ENCODE assay signal across 14 cellular contexts in the genomic region with DNA sequence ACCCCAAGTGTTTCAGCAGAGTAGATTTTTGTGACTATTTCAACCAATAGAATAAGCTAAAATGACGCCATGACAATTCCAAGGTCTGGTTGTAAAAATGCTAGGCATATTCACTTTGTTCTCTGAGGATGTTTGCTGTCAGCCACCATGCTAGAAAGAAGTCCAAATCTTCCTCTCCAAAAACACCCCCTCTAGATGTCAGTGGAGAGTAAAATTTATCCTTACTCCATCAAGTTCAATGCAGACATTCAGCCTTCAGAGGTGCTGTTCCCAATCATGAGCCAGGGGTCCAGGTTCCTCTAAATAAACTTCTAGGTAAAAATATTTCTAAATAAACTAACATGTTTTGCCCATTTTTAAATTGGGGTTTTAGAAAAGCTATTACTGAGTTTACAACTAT.
DNase-seq lines count a peak whose midpoint lies in the region; FAIRE-seq and TF ChIP-seq lines count a peak whose summit lies in the region.
"Had no signal": no experiment of that assay in that cellular context is flagged by ENCODE, and none has a peak within 500 bp of the region (broad histone marks: within the 10 kb centered on the region; RNA-seq: fewer than 3 reads in every experiment).

No MANE protein-coding gene starts in this region.

- H3K4me3 ChIP-seq in breast epithelium = no peak overlapping the region
- H3K4me3 ChIP-seq in OCI-LY3 (ENCODE audit: low read length) = no peak overlapping the region
- no peak overlapping the region for H3K4me3 ChIP-seq in endothelial cell of umbilical vein (replicated peaks in 1 of 3; ENCODE audit: insufficient read depth in 1 of 3, low read depth in 1 of 3, low read length in 3 of 3)
- no peak overlapping the region for H3K4me3 ChIP-seq in vagina
- H3K4me3 ChIP-seq: tibial artery had no signal

- H3K4me2 ChIP-seq in OCI-LY3 (ENCODE audit: low read length) (no peak overlapping the region), endothelial cell of umbilical vein (ENCODE audit: insufficient read depth, low read length) (no peak overlapping the region)

- no peaks in the 10 kb centered on the region for H3K4me1 Mint-ChIP-seq in MCF 10A (ENCODE audit: insufficient read depth, unreplicated experiment)

- FAIRE-seq in endothelial cell of umbilical vein (lab: Jason Lieb, UNC) = no peak

- H3K79me2 ChIP-seq in OCI-LY3 (ENCODE audit: low read length) (no peaks in the 10 kb centered on the region), endothelial cell of umbilical vein (ENCODE audit: control insufficient read depth, insufficient read depth, low read length) (no peaks in the 10 kb centered on the region)

- no peak overlapping the region for H3K27ac Mint-ChIP-seq in MCF 10A (ENCODE audit: low read depth, unreplicated experiment)
- H3K27ac Mint-ChIP-seq: activated naive CD4-positive, alpha-beta T cell treated with anti-CD3 and anti-CD28 coated beads, Interleukin-2, amount 50 U/mL, for 72 hours had no signal

- H2AFZ ChIP-seq in OCI-LY3 (ENCODE audit: low read depth, low read length) (no peak overlapping the region), endothelial cell of umbilical vein (ENCODE audit: low read depth, low read length) (no peak overlapping the region)

- intact Hi-C loops in MCF 10A (cut with micrococcal nuclease) = loop anchor here (5.0 to 10.0 kb wide), 2 partner anchors 200 to 343 kb away; no protein-coding TSS in a partner anchor
- intact Hi-C loops in breast epithelium (cut with DNase I; ENCODE audit: low total_unique reads) = no loop called here
- intact Hi-C loops in endothelial cell of umbilical vein (cut with micrococcal nuclease) = loop anchor here (10.0 kb wide), 1 partner anchor 203 kb away; no protein-coding TSS in a partner anchor
- intact Hi-C loops in vagina (cut with DNase I) = no loop called here

- POLR2A ChIA-PET in MCF 10A (lab: Yijun Ruan, JAX) (no interaction called here), endothelial cell of umbilical vein (lab: Charles Lee) (no interaction called here)

- no peak overlapping the region for H3K27ac ChIP-seq in breast epithelium
- no peak overlapping the region for H3K27ac ChIP-seq in OCI-LY3 (ENCODE audit: low read length)
- no peak overlapping the region for H3K27ac ChIP-seq in endothelial cell of umbilical vein (ENCODE audit: insufficient read depth, low read depth, low read length)
- no peak overlapping the region for H3K27ac ChIP-seq in vagina
- H3K27ac ChIP-seq: tibial artery had no signal

- H3K9me1 ChIP-seq in endothelial cell of umbilical vein (replicated peaks; ENCODE audit: control insufficient read depth, extremely low read depth, insufficient read depth, low read length) = no peaks in the 10 kb centered on the region

- H3K4me3 Mint-ChIP-seq in MCF 10A (ENCODE audit: unreplicated experiment) = no peak overlapping the region

- H3K36me3 Mint-ChIP-seq in MCF 10A (ENCODE audit: insufficient read depth, unreplicated experiment) = no peaks in the 10 kb centered on the region
- H3K36me3 Mint-ChIP-seq: activated naive CD4-positive, alpha-beta T cell treated with anti-CD3 and anti-CD28 coated beads, Interleukin-2, amount 50 U/mL, for 72 hours had no signal

- TF ChIP-seq CTCF in MCF 10A (IDR thresholded peaks at IDR 0.05; ENCODE audit: unreplicated experiment) = no peak
- TF ChIP-seq CTCF in breast epithelium (IDR thresholded peaks at IDR 0.05) = no peak
- TF ChIP-seq CTCF in OCI-LY3 (IDR thresholded peaks at IDR 0.05; ENCODE audit: low read depth, low read length) = peak; percentile 34
- TF ChIP-seq CTCF in endothelial cell of umbilical vein (IDR thresholded peaks at IDR 0.05; ENCODE audit: extremely low read depth in 1 of 2, insufficient read depth in 1 of 2, low read depth in 1 of 2, low read length in 2 of 2) = no peak
- TF ChIP-seq CTCF in vagina (IDR thresholded peaks at IDR 0.05) = no peak

- CTCF ChIA-PET in MCF 10A (lab: Yijun Ruan, JAX) = interaction anchor here (0.8 to 2.4 kb wide), 3 partner anchors 16 to 203 kb away, joined by 3 to 11 read pairs (median 3); no protein-coding TSS in a partner anchor
- CTCF ChIA-PET in endothelial cell of umbilical vein (lab: Charles Lee) = interaction anchor here (1.2 to 3.6 kb wide), 3 partner anchors 10 to 338 kb away, joined by 3 to 25 read pairs (median 3); no protein-coding TSS in a partner anchor

- no peaks in the 10 kb centered on the region for H4K20me1 ChIP-seq in OCI-LY3 (ENCODE audit: insufficient read depth, low read length)
- no peaks in the 10 kb centered on the region for H4K20me1 ChIP-seq in endothelial cell of umbilical vein (replicated peaks; ENCODE audit: control insufficient read depth, extremely low read depth, insufficient read depth, low read length)

- H3K9me3 ChIP-seq in breast epithelium = no peaks in the 10 kb centered on the region
- no peaks in the 10 kb centered on the region for H3K9me3 ChIP-seq in OCI-LY3 (ENCODE audit: insufficient read depth, low read length)
- no peaks in the 10 kb centered on the region for H3K9me3 ChIP-seq in endothelial cell of umbilical vein (replicated peaks; ENCODE audit: control insufficient read depth, insufficient read depth, low read length)
- H3K9me3 ChIP-seq in vagina = no peaks in the 10 kb centered on the region
- H3K9me3 ChIP-seq: tibial artery had no signal

- TF ChIP-seq POLR2A in breast epithelium (IDR thresholded peaks at IDR 0.05) = no peak
- TF ChIP-seq POLR2A in endothelial cell of umbilical vein (IDR thresholded peaks at IDR 0.05; ENCODE audit: low read depth, low read length) = no peak
- no peak for TF ChIP-seq POLR2A in vagina (IDR thresholded peaks at IDR 0.05)

- H3K27me3 ChIP-seq in breast epithelium (no peaks in the 10 kb centered on the region), OCI-LY3 (ENCODE audit: low read depth, low read length) (no peaks in the 10 kb centered on the region), endothelial cell of umbilical vein (ENCODE audit: control insufficient read depth in 2 of 2, insufficient read depth in 2 of 2, low read length in 2 of 2) (no peaks in the 10 kb centered on the region), vagina (no peaks in the 10 kb centered on the region)
- H3K27me3 ChIP-seq: tibial artery had no signal

- H3K4me1 ChIP-seq in breast epithelium = no peaks in the 10 kb centered on the region
- H3K4me1 ChIP-seq in OCI-LY3 (ENCODE audit: low read length) = no peaks in the 10 kb centered on the region
- no peaks in the 10 kb centered on the region for H3K4me1 ChIP-seq in endothelial cell of umbilical vein (ENCODE audit: control insufficient read depth, extremely low read depth, insufficient read depth, low read length)
- H3K4me1 ChIP-seq in vagina = no peaks in the 10 kb centered on the region

- no peaks in the 10 kb centered on the region for H3K9me3 Mint-ChIP-seq in MCF 10A (ENCODE audit: unreplicated experiment)

- H3K9ac ChIP-seq in OCI-LY3 (ENCODE audit: low read length) (no peak overlapping the region), endothelial cell of umbilical vein (replicated peaks; ENCODE audit: extremely low read depth, insufficient read depth, low read length) (no peak overlapping the region)

- no peaks in the 10 kb centered on the region for H3K27me3 Mint-ChIP-seq in MCF 10A (ENCODE audit: insufficient read depth, unreplicated experiment)

- DNase-seq in MCF 10A (ENCODE audit: unreplicated experiment) (peak; percentile 3), breast epithelium (ENCODE audit: low spot score in 2 of 2) (no peak), endothelial cell of umbilical vein (ENCODE audit: low read depth, low spot score) (peak; percentile 23), renal cortical epithelial cell (ENCODE audit: low read depth) (peak; percentile 5), HPDE6-E6E7 (ENCODE audit: extremely low spot score) (no peak), vagina (ENCODE audit: extremely low spot score in 2 of 2) (no peak), COR-L47 (lab: John Stamatoyannopoulos, UW) (no peak)
- DNase-seq: activated CD4-positive, CD25-positive, alpha-beta regulatory T cell treated with anti-CD3 and anti-CD28 coated beads, Interleukin-2, amount 50 U/mL, for 72 hours; activated CD8-positive, alpha-beta memory T cell treated with anti-CD3 and anti-CD28 coated beads, Interleukin-2, amount 50 U/mL, for 4 hours; DMS153; stimulated activated CD4-positive, alpha-beta T cell treated with anti-CD3 and anti-CD28 coated beads, Interleukin-1b, Interleukin-23, amount 100 ng/mL, for 48 hours; tibial artery had no signal

- dilution Hi-C loops in endothelial cell of umbilical vein (cut with MboI; ENCODE audit: extremely low pct_ligation_motif_present, low sequenced_read_pairs) = no loop called here

- BruUV-seq in MCF 10A (replicated peaks; lab: Mats Ljungman, UMichigan) (no TSS peak), endothelial cell of umbilical vein (replicated peaks; lab: Mats Ljungman, UMichigan) (no TSS peak)

- H3K36me3 ChIP-seq in breast epithelium (no peaks in the 10 kb centered on the region), OCI-LY3 (replicated peaks; ENCODE audit: low read depth, low read length) (no peaks in the 10 kb centered on the region), endothelial cell of umbilical vein (ENCODE audit: control insufficient read depth in 2 of 2, extremely low read depth in 1 of 2, insufficient read depth in 2 of 2, low read length in 2 of 2) (no peaks in the 10 kb centered on the region), vagina (no peaks in the 10 kb centered on the region)
- H3K36me3 ChIP-seq: tibial artery had no signal

TF ChIP-seq in endothelial cell of umbilical vein, 7 proteins besides CTCF, POLR2A, EP300 and RAD21:
- TF ChIP-seq FOS (IDR thresholded peaks at IDR 0.05; ENCODE audit: borderline replicate concordance, insufficient read depth, low read length) = no peak
- no peak for TF ChIP-seq POLR2AphosphoS5 (IDR thresholded peaks at IDR 0.05; ENCODE audit: insufficient read depth, low read depth, low read length)
- TF ChIP-seq EZH2 (IDR thresholded peaks at IDR 0.05; ENCODE audit: borderline replicate concordance, low read depth, low read length, severe bottlenecking) = no peak
- no peak for TF ChIP-seq GATA2 (IDR thresholded peaks at IDR 0.05; ENCODE audit: insufficient read depth, insufficient read length, low read depth, low read length)
- TF ChIP-seq MYC (IDR thresholded peaks at IDR 0.05; ENCODE audit: low read depth, low read length) = no peak
- TF ChIP-seq JUN (IDR thresholded peaks at IDR 0.05; ENCODE audit: borderline replicate concordance, insufficient read depth, insufficient read length, low read depth) = no peak
- TF ChIP-seq, protein P1, sequence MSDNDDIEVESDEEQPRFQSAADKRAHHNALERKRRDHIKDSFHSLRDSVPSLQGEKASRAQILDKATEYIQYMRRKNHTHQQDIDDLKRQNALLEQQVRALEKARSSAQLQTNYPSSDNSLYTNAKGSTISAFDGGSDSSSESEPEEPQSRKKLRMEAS (IDR thresholded peaks at IDR 0.05; ENCODE audit: insufficient read depth, insufficient read length) = no peak
TF ChIP-seq in endothelial cell of umbilical vein: peak in this region for 0.

Comparison
In these comparisons a context has a peak if more than half of its experiments do, and no peak if none do; other contexts are left out.
1. DNase-seq: peak in MCF 10A (single experiment), endothelial cell of umbilical vein (single experiment) and renal cortical epithelial cell (single experiment); none in breast epithelium (0 of 2), HPDE6-E6E7 (single experiment), vagina (0 of 2) and COR-L47 (single experiment).
2. intact Hi-C loops: an anchor here in MCF 10A (5.0 to 10.0 kb wide) and endothelial cell of umbilical vein (10.0 kb wide); none called in breast epithelium and vagina.